In the genomic region with DNA sequence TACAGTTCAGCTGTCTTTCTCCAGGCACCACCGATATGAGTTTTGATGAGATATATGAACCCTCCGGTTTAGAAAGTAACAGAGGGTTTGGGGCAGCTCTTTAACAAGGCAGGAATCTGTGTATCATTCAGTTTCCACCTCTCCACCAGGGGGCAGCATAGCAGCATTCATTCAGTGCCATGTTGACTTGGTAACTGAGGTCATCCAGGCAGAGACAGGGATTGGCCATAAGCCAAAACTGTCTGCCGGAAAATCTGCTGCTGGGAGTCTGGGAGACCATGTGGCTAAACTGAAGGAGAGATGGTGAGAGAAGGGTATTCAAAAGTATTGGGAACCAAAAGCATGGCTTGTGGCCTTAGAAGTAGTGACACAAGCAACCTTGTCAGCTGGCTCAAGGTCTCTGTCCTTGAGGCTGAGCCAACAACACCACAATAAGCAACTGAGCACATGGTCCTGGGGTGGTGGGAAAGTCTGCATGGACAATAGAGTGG, we compare ENCODE assay signal across 9 cellular contexts.
DNase-seq lines count a peak whose midpoint lies in the region; ATAC-seq and TF ChIP-seq lines count a peak whose summit lies in the region.
"Had no signal": no experiment of that assay in that cellular context is flagged by ENCODE, and none has a peak within 500 bp of the region (broad histone marks: within the 10 kb centered on the region; RNA-seq: fewer than 3 reads in every experiment).

No MANE protein-coding gene starts in this region.

- no peaks in the 10 kb centered on the region for H3K4me1 ChIP-seq in cardiac muscle cell (ENCODE audit: low read depth)

- no peaks in the 10 kb centered on the region for H3K36me3 ChIP-seq in cardiac muscle cell

- ATAC-seq in GM18861 (IDR thresholded peaks at IDR 0.05; ENCODE audit: unreplicated experiment) (peak; percentile 75), HG03460 (IDR thresholded peaks at IDR 0.05; ENCODE audit: unreplicated experiment) (peak; percentile 76)
- ATAC-seq: naive thymus-derived CD4-positive, alpha-beta T cell had no signal

- H3K4me3 ChIP-seq in cardiac muscle cell (no peak overlapping the region), retinal pigment epithelial cell (ENCODE audit: low read length) (no peak overlapping the region)

- H3K27ac ChIP-seq in cardiac muscle cell: no peak overlapping the region

- H3K9me3 ChIP-seq in cardiac muscle cell (ENCODE audit: low read depth): no peaks in the 10 kb centered on the region

- H3K27me3 ChIP-seq in cardiac muscle cell: peaks cover 10% of the 10 kb centered on the region

- TF ChIP-seq CTCF in cardiac muscle cell (IDR thresholded peaks at IDR 0.05; ENCODE audit: low read depth, low read length): peak; percentile 70
- TF ChIP-seq CTCF in retinal pigment epithelial cell (conservative IDR thresholded peaks at IDR 0.05; ENCODE audit: low read depth, low read length): peak; percentile 80

- peak; percentile 71 for DNase-seq in Ammon's horn (ENCODE audit: low spot score)
- peak; percentile 71 for DNase-seq in NCI-H510A treated with DMSO at 0.1 percent for 48 hours (lab: John Stamatoyannopoulos, UW)
- DNase-seq in activated T-cell treated with anti-CD3 and anti-CD28 coated beads, Interleukin-2, amount 50 U/mL, for 48 hours: peak; percentile 62 to 67
- DNase-seq in cardiac muscle cell (ENCODE audit: low read depth in 1 of 2, low spot score in 1 of 2): peak; percentile 71 to 86
- DNase-seq in retinal pigment epithelial cell (ENCODE audit: low read depth): peak; percentile 29
- DNase-seq in mesenteric fat pad (ENCODE audit: low spot score): no peak
